In genomic region chr17:3920940-3921852, GRCh38 we compare ENCODE assay signal across 1 cellular context.
TF ChIP-seq lines count a peak whose summit lies in the region.

No MANE protein-coding gene starts in this region.

TF ChIP-seq in GM23338, 12 proteins besides CTCF, POLR2A, EP300 and RAD21 (continued from another document):
- TF ChIP-seq ZNF462 (CRISPR knock-in tag; IDR thresholded peaks at IDR 0.05) (no peak), ZNF114 (CRISPR knock-in tag; IDR thresholded peaks at IDR 0.05) (no peak), JUNB (IDR thresholded peaks at IDR 0.05; ENCODE audit: unreplicated experiment) (no peak)
